Comparison of ENCODE assay signal across 11 cellular contexts in the genomic region with DNA sequence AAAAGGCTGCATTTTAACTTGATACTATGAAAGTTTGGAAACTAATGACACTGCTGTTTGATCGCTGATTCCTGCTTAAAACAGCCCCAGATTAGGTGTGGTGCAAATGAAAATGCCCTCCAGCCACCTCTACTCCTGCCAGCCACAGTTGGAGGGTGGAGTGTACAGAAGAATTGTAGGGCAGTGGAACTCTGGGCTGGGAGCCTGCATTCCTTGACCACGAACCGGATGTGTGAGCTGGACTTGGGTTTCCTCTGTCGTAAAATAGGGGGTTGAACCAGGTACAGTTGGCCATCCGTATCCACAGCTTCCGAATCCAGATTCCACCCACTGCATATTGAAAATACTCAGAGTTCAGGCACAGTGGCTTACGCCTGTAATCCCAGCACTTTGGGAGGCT.
A peak's percentile ranks its signal among the peaks of the same experiment; 100 is the strongest.
DNase-seq lines count a peak whose midpoint lies in the region; ATAC-seq and TF ChIP-seq lines count a peak whose summit lies in the region.
"Had no signal": no experiment of that assay in that cellular context is flagged by ENCODE, and none has a peak within 500 bp of the region (broad histone marks: within the 10 kb centered on the region; RNA-seq: fewer than 3 reads in every experiment).

No MANE protein-coding gene starts in this region.

- peaks cover 9% of the 10 kb centered on the region for H3K4me1 ChIP-seq in cardiac muscle cell (ENCODE audit: low read depth)
- H3K4me1 ChIP-seq in psoas muscle, result peaks cover 7% of the 10 kb centered on the region

- no peaks in the 10 kb centered on the region for H3K9me3 ChIP-seq in cardiac muscle cell (ENCODE audit: low read depth)
- H3K9me3 ChIP-seq in psoas muscle, result no peaks in the 10 kb centered on the region

- H3K4me3 ChIP-seq in AG10803 (ENCODE audit: low read length) (no peak overlapping the region), brain microvascular endothelial cell (ENCODE audit: low read depth, low read length) (no peak overlapping the region), cardiac muscle cell (no peak overlapping the region), psoas muscle (peak overlapping the region; percentile 39)

- intact Hi-C loops in psoas muscle (cut with DNase I), result loop anchor here in 1 of 2 donors (2.0 to 5.0 kb wide), 2 partner anchors 42 to 139 kb away; no protein-coding TSS in a partner anchor

- DNase-seq in AG10803 (ENCODE audit: low read depth), result peak; percentile 27
- DNase-seq in brain microvascular endothelial cell, result peak; percentile 9
- peak in 1 of 2 donors; percentile 69 for DNase-seq in cardiac muscle cell (ENCODE audit: low read depth in 1 of 2, low spot score in 1 of 2)
- DNase-seq in psoas muscle, result peak in 1 of 2 donors; percentile 27
- DNase-seq in GM20000 (ENCODE audit: low spot score), result no peak
- no peak for DNase-seq in NCI-H510A treated with DMSO at 0.1 percent for 48 hours (lab: John Stamatoyannopoulos, UW)
- no peak for DNase-seq in CD1c-positive myeloid dendritic cell (ENCODE audit: extremely low spot score)
- DNase-seq: Karpas-422, NCI-H2171, T-helper 9 cell had no signal

- in situ Hi-C loops in brain microvascular endothelial cell (cut with HindIII; ENCODE audit: low pct_ligation_motif_present, low sequenced_read_pairs), result no loop called here

- ATAC-seq in psoas muscle (peak; percentile 84 to 94 (median 90)), HG03045 (IDR thresholded peaks at IDR 0.05; ENCODE audit: unreplicated experiment) (no peak)

- H3K27ac ChIP-seq in brain microvascular endothelial cell, result no peak overlapping the region
- H3K27ac ChIP-seq in cardiac muscle cell, result peak overlapping the region; percentile 34
- H3K27ac ChIP-seq in psoas muscle, result peak overlapping the region; percentile 90

- TF ChIP-seq CTCF in AG10803 (conservative IDR thresholded peaks at IDR 0.05; ENCODE audit: low read length), result no peak
- TF ChIP-seq CTCF in brain microvascular endothelial cell (IDR thresholded peaks at IDR 0.05; ENCODE audit: low read depth, low read length, missing control alignments), result no peak
- TF ChIP-seq CTCF in cardiac muscle cell (IDR thresholded peaks at IDR 0.05; ENCODE audit: low read depth, low read length), result no peak
- TF ChIP-seq CTCF in psoas muscle (IDR thresholded peaks at IDR 0.05), result no peak
- no peak for TF ChIP-seq CTCF in GM20000 (IDR thresholded peaks at IDR 0.05; ENCODE audit: extremely low read depth, missing control alignments)

- no peaks in the 10 kb centered on the region for H3K36me3 ChIP-seq in brain microvascular endothelial cell (replicated peaks)
- no peaks in the 10 kb centered on the region for H3K36me3 ChIP-seq in cardiac muscle cell
- no peaks in the 10 kb centered on the region for H3K36me3 ChIP-seq in psoas muscle (ENCODE audit: insufficient read depth in 1 of 2, low read depth in 1 of 2)

- H3K27me3 ChIP-seq in brain microvascular endothelial cell (replicated peaks), result no peaks in the 10 kb centered on the region
- H3K27me3 ChIP-seq in cardiac muscle cell, result no peaks in the 10 kb centered on the region
- H3K27me3 ChIP-seq in psoas muscle (ENCODE audit: insufficient read depth in 3 of 3, low read length in 2 of 3), result no peaks in the 10 kb centered on the region

- WGBS in psoas muscle, 3 donors, result 20 to 35% (median 21%) methylated on average over 7 of the region's 7 CpGs

Comparison
In these comparisons a context has a peak if more than half of its experiments do, and no peak if none do; other contexts are left out.
1. DNase-seq: peak in AG10803 (single experiment) and brain microvascular endothelial cell (single experiment); none in GM20000 (single experiment), NCI-H510A treated with DMSO at 0.1 percent for 48 hours (single experiment) and CD1c-positive myeloid dendritic cell (single experiment).